Comparison of ENCODE assay signal across 11 cellular contexts in genomic region chr7:102914585-102914984, GRCh38. TPM values are rescaled to one million over a fixed set of nuclear protein-coding genes. Genes with fewer than 3 reads are reported as not detected.
DNase-seq lines count a peak whose midpoint lies in the region; ATAC-seq and TF ChIP-seq lines count a peak whose summit lies in the region.
"Had no signal": no experiment of that assay in that cellular context is flagged by ENCODE, and none has a peak within 500 bp of the region (broad histone marks: within the 10 kb centered on the region; RNA-seq: fewer than 3 reads in every experiment).

No MANE protein-coding gene starts in this region.

- no peak overlapping the region for H3K4me3 Mint-ChIP-seq in activated T-cell treated with anti-CD3 and anti-CD28 coated beads, Interleukin-2, amount 50 U/mL, for 4 hours

- no peaks in the 10 kb centered on the region for H3K9me3 Mint-ChIP-seq in activated T-cell treated with anti-CD3 and anti-CD28 coated beads, Interleukin-2, amount 50 U/mL, for 4 hours

- H3K27me3 Mint-ChIP-seq in activated T-cell treated with anti-CD3 and anti-CD28 coated beads, Interleukin-2, amount 50 U/mL, for 4 hours (ENCODE audit: low read depth): peaks cover 4% of the 10 kb centered on the region

- H3K36me3 Mint-ChIP-seq in activated T-cell treated with anti-CD3 and anti-CD28 coated beads, Interleukin-2, amount 50 U/mL, for 4 hours (ENCODE audit: insufficient read depth): peaks cover 3% of the 10 kb centered on the region

- peak overlapping the region; percentile 48 to 49 for H3K4me3 ChIP-seq in cardiac fibroblast (replicated peaks in 1 of 2; ENCODE audit: low read depth in 2 of 2, low read length in 2 of 2)

- ATAC-seq in GM19455 (IDR thresholded peaks at IDR 0.05; ENCODE audit: unreplicated experiment) (no peak), HG03097 (IDR thresholded peaks at IDR 0.05; ENCODE audit: low FRiP score, unreplicated experiment) (no peak)
- ATAC-seq in activated T-cell treated with anti-CD3 and anti-CD28 coated beads, Interleukin-2, amount 50 U/mL, for 4 hours: no peak

- no peak for TF ChIP-seq CTCF in cardiac fibroblast (IDR thresholded peaks at IDR 0.05; ENCODE audit: low read depth, low read length)

- POLR2A ChIA-PET in HEK293T (lab: Yijun Ruan, JAX): no interaction called here

- CTCF ChIA-PET in HEK293T (lab: Yijun Ruan, JAX): no interaction called here

- DNase-seq in HEK293T (ENCODE audit: extremely low spot score): peak; percentile 14
- DNase-seq in cardiac fibroblast (ENCODE audit: low read depth in 2 of 2): peak; percentile 97
- DNase-seq in left kidney (ENCODE audit: low read depth, low spot score): peak; percentile 62
- DNase-seq in superior temporal gyrus (ENCODE audit: extremely low spot score): peak; percentile 3
- no peak for DNase-seq in nucleus accumbens (lab: John Stamatoyannopoulos, UW)
- DNase-seq in activated T-cell treated with anti-CD3 and anti-CD28 coated beads, Interleukin-2, amount 50 U/mL, for 4 hours: no peak
- DNase-seq: activated CD8-positive, alpha-beta memory T cell treated with anti-CD3 and anti-CD28 coated beads, Interleukin-2, amount 50 U/mL, for 48 hours; cerebellar nuclear complex; posterior cingulate gyrus had no signal

- no peaks in the 10 kb centered on the region for H3K4me1 Mint-ChIP-seq in activated T-cell treated with anti-CD3 and anti-CD28 coated beads, Interleukin-2, amount 50 U/mL, for 4 hours (ENCODE audit: low read depth)

TF ChIP-seq in HEK293T, 16 proteins besides CTCF, POLR2A, EP300 and RAD21:
- no peak for TF ChIP-seq BHLHE40 (IDR thresholded peaks at IDR 0.05; ENCODE audit: borderline replicate concordance)
- TF ChIP-seq FOXA1 (IDR thresholded peaks at IDR 0.05): no peak
- no peak for TF ChIP-seq PKNOX1 (IDR thresholded peaks at IDR 0.05)
- no peak for TF ChIP-seq CTBP1 (IDR thresholded peaks at IDR 0.05; ENCODE audit: borderline replicate concordance)
- TF ChIP-seq SUZ12 (IDR thresholded peaks at IDR 0.05): no peak
- no peak for TF ChIP-seq LEF1 (IDR thresholded peaks at IDR 0.05; ENCODE audit: borderline replicate concordance)
- TF ChIP-seq NFRKB (IDR thresholded peaks at IDR 0.05): no peak
- TF ChIP-seq TARDBP (IDR thresholded peaks at IDR 0.05): no peak
- TF ChIP-seq HDGF (IDR thresholded peaks at IDR 0.05; ENCODE audit: borderline replicate concordance): no peak
- TF ChIP-seq ZNF384 (IDR thresholded peaks at IDR 0.05): no peak
- no peak for TF ChIP-seq FOXK2 (IDR thresholded peaks at IDR 0.05)
- TF ChIP-seq SP1 (IDR thresholded peaks at IDR 0.05): no peak
- TF ChIP-seq ARNT (IDR thresholded peaks at IDR 0.05): no peak
- no peak for TF ChIP-seq L3MBTL2 (conservative IDR thresholded peaks at IDR 0.05)
- no peak for TF ChIP-seq ELF4 (IDR thresholded peaks at IDR 0.05)
- no peak for TF ChIP-seq FOXM1 (IDR thresholded peaks at IDR 0.05; ENCODE audit: borderline replicate concordance)
TF ChIP-seq in HEK293T: peak in this region for 0.

RNA-seq across cellular contexts. Expression of gene LRRC17, which starts 1.8 kb away (rescaled TPM):
- under 1 TPM in 1 of 3 donors, not detected in 2; 0.14 TPM for total RNA-seq in activated T-cell treated with anti-CD3 and anti-CD28 coated beads, Interleukin-2, amount 50 U/mL, for 4 hours

Comparison
In these comparisons a context has a peak if more than half of its experiments do, and no peak if none do; other contexts are left out.
1. DNase-seq: peak in HEK293T (single experiment), cardiac fibroblast (2 of 2), left kidney (single experiment) and superior temporal gyrus (single experiment); none in nucleus accumbens (0 of 56) and activated T-cell treated with anti-CD3 and anti-CD28 coated beads, Interleukin-2, amount 50 U/mL, for 4 hours (single experiment).